ENCODE assay signal across 9 cellular contexts in genomic region chr11:721913-722811, GRCh38. TPM values are rescaled to one million over a fixed set of nuclear protein-coding genes. Genes with fewer than 3 reads are reported as not detected.
A peak's percentile ranks its signal among the peaks of the same experiment; 100 is the strongest.
DNase-seq lines count a peak whose midpoint lies in the region; ATAC-seq and TF ChIP-seq lines count a peak whose summit lies in the region.
"Had no signal": no experiment of that assay in that cellular context is flagged by ENCODE, and none has a peak within 500 bp of the region (broad histone marks: within the 10 kb centered on the region; RNA-seq: fewer than 3 reads in every experiment).

No MANE protein-coding gene starts in this region.

- peak; percentile 28 to 54 for ATAC-seq in activated CD4-positive, CD25-positive, alpha-beta regulatory T cell treated with anti-CD3 and anti-CD28 coated beads, Interleukin-2, amount 50 U/mL, for 24 hours
- ATAC-seq in stimulated activated naive CD8-positive, alpha-beta T cell treated with anti-CD3 and anti-CD28 coated beads, Interleukin-15, amount 100 ng/mL, for 72 hours, result peak; percentile 32
- ATAC-seq in HG02973 (IDR thresholded peaks at IDR 0.05; ENCODE audit: unreplicated experiment) (no peak), HG03095 (IDR thresholded peaks at IDR 0.05; ENCODE audit: unreplicated experiment) (no peak)

- peak overlapping the region; percentile 59 for H3K4me2 ChIP-seq in OCI-LY7 (ENCODE audit: low read length)

- no peak overlapping the region; the same call in 1 of the 2 replicates for H2AFZ ChIP-seq in OCI-LY7 (ENCODE audit: low read length)

- no peaks in the 10 kb centered on the region for H3K79me2 ChIP-seq in OCI-LY7 (ENCODE audit: insufficient read depth, low read depth, low read length)

- peaks cover 29% of the 10 kb centered on the region for H3K27me3 Mint-ChIP-seq in activated naive CD8-positive, alpha-beta T cell treated with anti-CD3 and anti-CD28 coated beads for 36 hours
- H3K27me3 Mint-ChIP-seq in stimulated activated naive CD8-positive, alpha-beta T cell treated with anti-CD3 and anti-CD28 coated beads, Interleukin-15, amount 100 ng/mL, for 72 hours, result peaks cover 60% of the 10 kb centered on the region

- no peaks in the 10 kb centered on the region for H4K20me1 ChIP-seq in OCI-LY7 (ENCODE audit: insufficient read depth, low read length)

- no peaks in the 10 kb centered on the region for H3K9me3 Mint-ChIP-seq in activated naive CD8-positive, alpha-beta T cell treated with anti-CD3 and anti-CD28 coated beads for 36 hours
- H3K9me3 Mint-ChIP-seq in stimulated activated naive CD8-positive, alpha-beta T cell treated with anti-CD3 and anti-CD28 coated beads, Interleukin-15, amount 100 ng/mL, for 72 hours, result no peaks in the 10 kb centered on the region

- TF ChIP-seq CTCF in OCI-LY7 (conservative IDR thresholded peaks at IDR 0.05; ENCODE audit: low read length), result no peak

- H3K9me2 ChIP-seq in OCI-LY7 (ENCODE audit: insufficient read depth, low read length), result no peaks in the 10 kb centered on the region

- no peaks in the 10 kb centered on the region for H3K36me3 ChIP-seq in OCI-LY7 (ENCODE audit: insufficient read depth, low read length)

- intact Hi-C loops in OCI-LY7 (cut with micrococcal nuclease; ENCODE audit: unreplicated experiment), result loop anchor here (5.0 kb wide), 1 partner anchor 165 kb away; no protein-coding TSS in a partner anchor

- H3K36me3 Mint-ChIP-seq in activated naive CD8-positive, alpha-beta T cell treated with anti-CD3 and anti-CD28 coated beads for 36 hours, result no peaks in the 10 kb centered on the region

- BruUV-seq in OCI-LY7 (replicated peaks; lab: Mats Ljungman, UMichigan), result no TSS peak

- H3K27ac Mint-ChIP-seq in activated naive CD8-positive, alpha-beta T cell treated with anti-CD3 and anti-CD28 coated beads for 36 hours, result no peak overlapping the region
- no peak overlapping the region for H3K27ac Mint-ChIP-seq in stimulated activated naive CD8-positive, alpha-beta T cell treated with anti-CD3 and anti-CD28 coated beads, Interleukin-15, amount 100 ng/mL, for 72 hours

- H3K4me1 ChIP-seq in OCI-LY7 (ENCODE audit: insufficient read depth, low read length, poor library complexity, severe bottlenecking), result peaks cover 49% of the 10 kb centered on the region

- no peak for DNase-seq in activated CD4-positive, CD25-positive, alpha-beta regulatory T cell treated with anti-CD3 and anti-CD28 coated beads, Interleukin-2, amount 50 U/mL, for 72 hours
- DNase-seq in OCI-LY7 (ENCODE audit: low spot score) (peak; percentile 75), ecto neural progenitor cell (ENCODE audit: low spot score) (no peak)
- peak; percentile 58 for DNase-seq in activated naive CD8-positive, alpha-beta T cell treated with anti-CD3 and anti-CD28 coated beads for 36 hours
- peak; percentile 48 to 57 for DNase-seq in stimulated activated naive CD8-positive, alpha-beta T cell treated with anti-CD3 and anti-CD28 coated beads, Interleukin-15, amount 100 ng/mL, for 72 hours
- DNase-seq: SW 1271 had no signal

- no peak overlapping the region for H3K27ac ChIP-seq in OCI-LY7 (ENCODE audit: low read depth, low read length, poor library complexity, severe bottlenecking)

- CTCF ChIA-PET in OCI-LY7 (lab: Charles Lee; ENCODE audit: unreplicated experiment), result interaction anchor here (0.6 to 1.7 kb wide), 6 partner anchors 22 to 1014 kb away, joined by 3 to 26 read pairs (median 4); partner anchors contain the start of genes DEAF1 and TMEM80

- POLR2A ChIA-PET in OCI-LY7 (lab: Charles Lee), result interaction anchor here (0.6 to 1.5 kb wide), 4 partner anchors 26 to 87 kb away, joined by 3 to 5 read pairs (median 3); partner anchors contain the start of gene RPLP2

- no peak overlapping the region for H3K4me3 Mint-ChIP-seq in activated naive CD8-positive, alpha-beta T cell treated with anti-CD3 and anti-CD28 coated beads for 36 hours
- peak overlapping the region; percentile 35 to 75 for H3K4me3 Mint-ChIP-seq in stimulated activated naive CD8-positive, alpha-beta T cell treated with anti-CD3 and anti-CD28 coated beads, Interleukin-15, amount 100 ng/mL, for 72 hours

- H3K9me3 ChIP-seq in OCI-LY7 (ENCODE audit: low read length), result no peaks in the 10 kb centered on the region

- H3K4me3 ChIP-seq in OCI-LY7 (ENCODE audit: low read depth, low read length, poor library complexity, severe bottlenecking), result peak overlapping the region; percentile 12

- peaks cover 16% of the 10 kb centered on the region for H3K4me1 Mint-ChIP-seq in activated naive CD8-positive, alpha-beta T cell treated with anti-CD3 and anti-CD28 coated beads for 36 hours
- peaks cover 53% of the 10 kb centered on the region for H3K4me1 Mint-ChIP-seq in stimulated activated naive CD8-positive, alpha-beta T cell treated with anti-CD3 and anti-CD28 coated beads, Interleukin-15, amount 100 ng/mL, for 72 hours

RNA-seq across cellular contexts. Expression of gene EPS8L2, which starts 16.1 kb away (rescaled TPM):
- total RNA-seq in OCI-LY7 (2014; rRNA removed; shearing (Covaris generic)), result 3.8 and 4.8 TPM in 2 replicates
- 7.1 and 9.3 TPM in 2 replicates for total RNA-seq in OCI-LY7 (2022)
- total RNA-seq in activated naive CD8-positive, alpha-beta T cell treated with anti-CD3 and anti-CD28 coated beads for 36 hours, result 10 to 100 TPM; 13.3 to 15.9 TPM

RNA-seq across cellular contexts. Expression of gene TALDO1, which starts 25.1 kb away (rescaled TPM):
- total RNA-seq in OCI-LY7 (2014; rRNA removed; shearing (Covaris generic)), result 209 and 226 TPM in 2 replicates
- 172 and 195 TPM in 2 replicates for total RNA-seq in OCI-LY7 (2022)
- 100 to 1,000 TPM; 231 to 243 TPM for total RNA-seq in activated naive CD8-positive, alpha-beta T cell treated with anti-CD3 and anti-CD28 coated beads for 36 hours

RNA-seq across cellular contexts. Expression of gene TMEM80, which starts 26.5 kb away (rescaled TPM):
- total RNA-seq in OCI-LY7 (2014; rRNA removed; shearing (Covaris generic)), result 52.8 and 56.8 TPM in 2 replicates
- 51.6 and 52.7 TPM in 2 replicates for total RNA-seq in OCI-LY7 (2022)
- 1 to 10 TPM; 7.6 to 9.2 TPM for total RNA-seq in activated naive CD8-positive, alpha-beta T cell treated with anti-CD3 and anti-CD28 coated beads for 36 hours

RNA-seq across cellular contexts. Expression of gene DEAF1, which starts 27.1 kb away (rescaled TPM):
- total RNA-seq in OCI-LY7 (2014; rRNA removed; shearing (Covaris generic)), result 35.6 and 42.7 TPM in 2 replicates
- 63.0 and 66.2 TPM in 2 replicates for total RNA-seq in OCI-LY7 (2022)
- total RNA-seq in activated naive CD8-positive, alpha-beta T cell treated with anti-CD3 and anti-CD28 coated beads for 36 hours, result 10 to 100 TPM; 46.1 to 49.7 TPM

RNA-seq across cellular contexts. Expression of gene GATD1, which starts 55.1 kb away (rescaled TPM):
- 73.3 and 109 TPM in 2 replicates for total RNA-seq in OCI-LY7 (2014; rRNA removed; shearing (Covaris generic))
- total RNA-seq in OCI-LY7 (2022), result 117 and 141 TPM in 2 replicates
- 10 to 100 TPM; 47.7 to 51.9 TPM for total RNA-seq in activated naive CD8-positive, alpha-beta T cell treated with anti-CD3 and anti-CD28 coated beads for 36 hours

Comparison
In these comparisons a context has a peak if more than half of its experiments do, and no peak if none do; other contexts are left out.
1. ATAC-seq: peak in activated CD4-positive, CD25-positive, alpha-beta regulatory T cell treated with anti-CD3 and anti-CD28 coated beads, Interleukin-2, amount 50 U/mL, for 24 hours (2 of 2) and stimulated activated naive CD8-positive, alpha-beta T cell treated with anti-CD3 and anti-CD28 coated beads, Interleukin-15, amount 100 ng/mL, for 72 hours (single experiment); none in HG02973 (single experiment) and HG03095 (single experiment).
2. DNase-seq: peak in OCI-LY7 (single experiment), activated naive CD8-positive, alpha-beta T cell treated with anti-CD3 and anti-CD28 coated beads for 36 hours (single experiment) and stimulated activated naive CD8-positive, alpha-beta T cell treated with anti-CD3 and anti-CD28 coated beads, Interleukin-15, amount 100 ng/mL, for 72 hours (2 of 2); none in activated CD4-positive, CD25-positive, alpha-beta regulatory T cell treated with anti-CD3 and anti-CD28 coated beads, Interleukin-2, amount 50 U/mL, for 72 hours (single experiment) and ecto neural progenitor cell (single experiment).
3. RNA of gene TMEM80, which starts 26.5 kb away (total RNA-seq): 51.6 to 56.8 TPM in OCI-LY7; 7.6 to 9.2 TPM in activated naive CD8-positive, alpha-beta T cell treated with anti-CD3 and anti-CD28 coated beads for 36 hours; every median in the first group is over 4 times any median in the second.